In the genomic region with DNA sequence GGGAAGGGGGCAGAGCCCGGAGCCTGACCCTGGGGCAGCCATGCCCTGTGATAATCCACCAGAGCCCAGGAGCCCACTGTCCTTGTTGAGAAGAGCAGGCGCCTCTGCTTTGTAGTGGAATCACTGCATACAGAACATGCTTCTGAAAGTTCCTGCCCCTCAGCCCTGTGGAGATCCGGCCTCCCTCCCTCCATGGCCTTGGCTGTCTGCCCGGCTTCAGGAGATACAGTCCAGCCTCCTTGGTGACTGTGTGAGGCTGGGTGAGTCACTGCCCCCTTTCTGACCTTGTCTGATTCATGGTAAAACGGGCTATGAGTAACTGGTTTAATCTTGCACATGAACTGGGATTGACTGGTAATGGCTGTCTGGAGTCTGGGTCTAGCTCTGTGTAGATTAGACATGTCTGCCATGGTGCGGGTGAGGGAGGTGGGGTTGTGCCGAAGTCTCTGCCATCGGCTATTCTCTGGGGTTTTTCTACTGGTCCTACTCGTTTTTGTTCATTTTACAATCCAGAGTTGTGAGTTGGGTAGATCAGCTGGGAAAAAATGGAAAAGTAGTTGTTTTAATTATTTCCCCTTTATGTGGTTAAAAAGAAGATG, we compare ENCODE assay signal across 8 cellular contexts.
A peak's percentile ranks its signal among the peaks of the same experiment; 100 is the strongest.
DNase-seq lines count a peak whose midpoint lies in the region; ATAC-seq and TF ChIP-seq lines count a peak whose summit lies in the region.
"Not testable (repeated sequence)": the region's sequence is repeated elsewhere in the genome, so short reads cannot be mapped to it uniquely, and the experiment has no call there.

No MANE protein-coding gene starts in this region.

- peaks cover 21% of the 10 kb centered on the region for H3K79me2 ChIP-seq in PC-9 (ENCODE audit: low read depth)

- BruUV-seq in PC-9 (replicated peaks; lab: Mats Ljungman, UMichigan): not testable (repeated sequence)

- not testable (repeated sequence) for H3K4me1 Mint-ChIP-seq in activated CD8-positive, alpha-beta T cell treated with anti-CD3 and anti-CD28 coated beads for 36 hours (ENCODE audit: low read depth); stimulated activated naive CD8-positive, alpha-beta T cell treated with anti-CD3 and anti-CD28 coated beads, Interleukin-15, amount 100 ng/mL, for 72 hours

- H3K9me3 Mint-ChIP-seq in activated CD8-positive, alpha-beta T cell treated with anti-CD3 and anti-CD28 coated beads for 36 hours; stimulated activated naive CD8-positive, alpha-beta T cell treated with anti-CD3 and anti-CD28 coated beads, Interleukin-15, amount 100 ng/mL, for 72 hours: not testable (repeated sequence)

- H3K36me3 Mint-ChIP-seq in activated CD8-positive, alpha-beta T cell treated with anti-CD3 and anti-CD28 coated beads for 36 hours (ENCODE audit: low read depth): not testable (repeated sequence)

- H3K27ac ChIP-seq in PC-9 (peak overlapping the region; percentile 100), right cardiac atrium (ENCODE audit: low read length) (peak overlapping the region; percentile 67)

- H3K9me2 ChIP-seq in PC-9 (ENCODE audit: insufficient read depth): not testable (repeated sequence)

- not testable (repeated sequence) for H3K27me3 ChIP-seq in PC-9 (ENCODE audit: insufficient read depth, low read depth); right cardiac atrium (ENCODE audit: control insufficient read depth, insufficient read depth)

- 16% methylated on average over 7 of the region's 9 CpGs for WGBS in right cardiac atrium

- peak overlapping the region; percentile 100 for H3K4me3 ChIP-seq in PC-9
- H3K4me3 ChIP-seq in right cardiac atrium (ENCODE audit: low read length): not testable (repeated sequence)

- H4K20me1 ChIP-seq in PC-9 (ENCODE audit: insufficient read depth): not testable (repeated sequence)

- H3K27me3 Mint-ChIP-seq in activated CD8-positive, alpha-beta T cell treated with anti-CD3 and anti-CD28 coated beads for 36 hours; stimulated activated naive CD8-positive, alpha-beta T cell treated with anti-CD3 and anti-CD28 coated beads, Interleukin-15, amount 100 ng/mL, for 72 hours: not testable (repeated sequence)

- H3K4me1 ChIP-seq in PC-9 (replicated peaks; ENCODE audit: insufficient read depth): peaks cover 64% of the 10 kb centered on the region
- not testable (repeated sequence) for H3K4me1 ChIP-seq in right cardiac atrium (ENCODE audit: control insufficient read depth, insufficient read depth, low read length)

- not testable (repeated sequence) for TF ChIP-seq CTCF in PC-9 (conservative IDR thresholded peaks at IDR 0.05); activated CD8-positive, alpha-beta T cell treated with anti-CD3 and anti-CD28 coated beads for 36 hours (IDR thresholded peaks at IDR 0.05); omental fat pad (IDR thresholded peaks at IDR 0.05)

- ATAC-seq in HG03442 (IDR thresholded peaks at IDR 0.05; ENCODE audit: unreplicated experiment): peak; percentile 72
- ATAC-seq in activated CD8-positive, alpha-beta T cell treated with anti-CD3 and anti-CD28 coated beads for 36 hours: peak; percentile 95
- peak; percentile 89 to 90 for ATAC-seq in right cardiac atrium
- ATAC-seq in omental fat pad (ENCODE audit: low FRiP score): peak; percentile 76
- peak; percentile 85 for ATAC-seq in stimulated activated naive CD8-positive, alpha-beta T cell treated with anti-CD3 and anti-CD28 coated beads, Interleukin-15, amount 100 ng/mL, for 72 hours

- H3F3A ChIP-seq in PC-9 (ENCODE audit: insufficient read depth, low read depth): peaks cover 20% of the 10 kb centered on the region; the same call in 1 of the 2 replicates

- intact Hi-C loops in PC-9 (cut with micrococcal nuclease; ENCODE audit: unreplicated experiment); activated CD8-positive, alpha-beta T cell treated with anti-CD3 and anti-CD28 coated beads for 36 hours (cut with micrococcal nuclease); right cardiac atrium (cut with DNase I): not testable (repeated sequence)

- H3K36me3 ChIP-seq in PC-9 (ENCODE audit: low read depth): not testable (repeated sequence)

- CTCF ChIA-PET in PC-9 (lab: Charles Lee); activated CD8-positive, alpha-beta T cell treated with anti-CD3 and anti-CD28 coated beads for 36 hours (lab: Charles Lee): not testable (repeated sequence)

- not testable (repeated sequence) for H3K4me3 Mint-ChIP-seq in activated CD8-positive, alpha-beta T cell treated with anti-CD3 and anti-CD28 coated beads for 36 hours; stimulated activated naive CD8-positive, alpha-beta T cell treated with anti-CD3 and anti-CD28 coated beads, Interleukin-15, amount 100 ng/mL, for 72 hours

- POLR2A ChIA-PET in PC-9 (lab: Charles Lee; ENCODE audit: unreplicated experiment); activated CD8-positive, alpha-beta T cell treated with anti-CD3 and anti-CD28 coated beads for 36 hours (lab: Charles Lee): not testable (repeated sequence)

- H3K27ac Mint-ChIP-seq in activated CD8-positive, alpha-beta T cell treated with anti-CD3 and anti-CD28 coated beads for 36 hours; stimulated activated naive CD8-positive, alpha-beta T cell treated with anti-CD3 and anti-CD28 coated beads, Interleukin-15, amount 100 ng/mL, for 72 hours: not testable (repeated sequence)

- peak; percentile 14 for DNase-seq in COLO668 (lab: John Stamatoyannopoulos, UW; ENCODE audit: unreplicated experiment)
- peak; percentile 91 to 97 for DNase-seq in PC-9
- DNase-seq in activated CD8-positive, alpha-beta T cell treated with anti-CD3 and anti-CD28 coated beads for 36 hours: peak; percentile 62
- peak; percentile 97 for DNase-seq in dermis blood vessel endothelial cell
- peak; percentile 97 to 98 (median 98) for DNase-seq in right cardiac atrium
- peak; percentile 95 for DNase-seq in omental fat pad (ENCODE audit: low spot score)
- DNase-seq in stimulated activated naive CD8-positive, alpha-beta T cell treated with anti-CD3 and anti-CD28 coated beads, Interleukin-15, amount 100 ng/mL, for 72 hours: not testable (repeated sequence)

- not testable (repeated sequence) for H3K9me3 ChIP-seq in PC-9 (ENCODE audit: insufficient read depth, low read depth); right cardiac atrium (ENCODE audit: control insufficient read depth, low read length)

- H3K4me2 ChIP-seq in PC-9: peak overlapping the region; percentile 99

- not testable (repeated sequence) for H2AFZ ChIP-seq in PC-9
